ENCODE assay signal across 1 cellular context in the genomic region with DNA sequence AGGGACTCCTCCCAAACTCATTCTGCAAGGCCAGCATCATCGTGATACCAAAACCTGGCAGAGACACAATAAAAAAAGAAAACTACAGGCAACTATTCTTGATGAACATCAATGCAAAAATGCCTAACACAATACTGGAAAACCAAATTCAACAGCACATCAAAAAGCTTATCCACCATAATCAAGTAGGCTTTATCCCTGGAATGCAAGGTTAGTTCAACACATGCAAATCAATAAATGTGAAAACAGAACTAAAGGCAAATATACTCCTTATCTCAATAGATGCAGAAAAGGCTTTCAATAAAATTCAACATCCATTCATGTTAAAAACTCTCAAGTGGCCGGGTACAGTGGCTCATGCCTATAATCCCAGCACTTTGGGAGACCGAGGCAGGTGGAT.
DNase-seq lines count a peak whose midpoint lies in the region; ATAC-seq, FAIRE-seq and TF ChIP-seq lines count a peak whose summit lies in the region.
"Not testable (repeated sequence)": the region's sequence is repeated elsewhere in the genome, so short reads cannot be mapped to it uniquely, and the experiment has no call there.

No MANE protein-coding gene starts in this region.

- not testable (repeated sequence) for TF ChIP-seq RAD21 in K562 (CRISPR knock-in tag; conservative IDR thresholded peaks at IDR 0.05 in 1 of 2, IDR thresholded peaks at IDR 0.05 in 1 of 2)

- H3K4me2 ChIP-seq in K562 (ENCODE audit: insufficient read depth, low read length) = not testable (repeated sequence)

- not testable (repeated sequence) for H3K79me2 ChIP-seq in K562 (ENCODE audit: control insufficient read depth, insufficient read depth, low read length)

- not testable (repeated sequence) for H3K27ac ChIP-seq in K562 (ENCODE audit: extremely low read depth, low read depth, low read length)

- not testable (repeated sequence) for ATAC-seq in K562

- DNase-seq in K562 (ENCODE audit: extremely low read depth in 1 of 4, low spot score in 3 of 4) = not testable (repeated sequence)

- in situ Hi-C loops in K562 (cut with MboI) = not testable (repeated sequence)

- not testable (repeated sequence) for H3K27me3 ChIP-seq in K562 (ENCODE audit: control insufficient read depth in 2 of 2, insufficient read depth in 2 of 2, low read length in 2 of 2)

- H3K9ac ChIP-seq in K562 (ENCODE audit: insufficient read depth in 1 of 2, low read depth in 2 of 2, low read length in 2 of 2) = not testable (repeated sequence)

- not testable (repeated sequence) for TF ChIP-seq EP300 in K562 (IDR thresholded peaks at IDR 0.05; ENCODE audit: low read length)

- H3K9me1 ChIP-seq in K562 (ENCODE audit: control insufficient read depth, insufficient read depth, low read length) = not testable (repeated sequence)

- not testable (repeated sequence) for TF ChIP-seq POLR2A in K562 (conservative IDR thresholded peaks at IDR 0.05)

- intact Hi-C loops in K562 (cut with micrococcal nuclease) = not testable (repeated sequence)

- H3K4me3 ChIP-seq in K562 = not testable (repeated sequence)

- H3K36me3 ChIP-seq in K562 (ENCODE audit: control insufficient read depth, insufficient read depth, low read length) = not testable (repeated sequence)

- CTCF ChIA-PET in K562 (lab: Yijun Ruan, JAX; ENCODE audit: low intra/inter-chr PET ratio) = not testable (repeated sequence)

- H4K20me1 ChIP-seq in K562 (replicated peaks; ENCODE audit: control insufficient read depth, insufficient read depth, low read length) = not testable (repeated sequence)

- not testable (repeated sequence) for FAIRE-seq in K562 (lab: Jason Lieb, UNC)

- H2AFZ ChIP-seq in K562 (ENCODE audit: low read depth, low read length) = not testable (repeated sequence)

- POLR2A ChIA-PET in K562 (lab: Yijun Ruan, JAX) = not testable (repeated sequence)

- not testable (repeated sequence) for BruUV-seq in K562 (replicated peaks; lab: Mats Ljungman, UMichigan)

- 2% methylated on average over 3 of the region's 3 CpGs for WGBS in K562 (ENCODE audit: insufficient coverage, low coverage, missing lambda C conversion rate)

- not testable (repeated sequence) for H3K4me1 ChIP-seq in K562 (replicated peaks in 1 of 2; ENCODE audit: control insufficient read depth in 2 of 2, insufficient read depth in 2 of 2, low read length in 2 of 2)

- not testable (repeated sequence) for H3K9me3 ChIP-seq in K562 (replicated peaks; ENCODE audit: control insufficient read depth, insufficient read depth, low read depth, low read length)

- not testable (repeated sequence) for TF ChIP-seq CTCF in K562 (IDR thresholded peaks at IDR 0.05 in 2 of 3, conservative IDR thresholded peaks at IDR 0.05 in 1 of 3; ENCODE audit: insufficient read depth in 2 of 3, low read depth in 1 of 3, low read length in 3 of 3)

TF ChIP-seq in K562, 482 proteins besides CTCF, POLR2A, EP300 and RAD21:
- peak; percentile 95 for TF ChIP-seq ZNF324 (CRISPR knock-in tag; IDR thresholded peaks at IDR 0.05)
